15 cellular contexts compared by ENCODE assay signal in the genomic region with DNA sequence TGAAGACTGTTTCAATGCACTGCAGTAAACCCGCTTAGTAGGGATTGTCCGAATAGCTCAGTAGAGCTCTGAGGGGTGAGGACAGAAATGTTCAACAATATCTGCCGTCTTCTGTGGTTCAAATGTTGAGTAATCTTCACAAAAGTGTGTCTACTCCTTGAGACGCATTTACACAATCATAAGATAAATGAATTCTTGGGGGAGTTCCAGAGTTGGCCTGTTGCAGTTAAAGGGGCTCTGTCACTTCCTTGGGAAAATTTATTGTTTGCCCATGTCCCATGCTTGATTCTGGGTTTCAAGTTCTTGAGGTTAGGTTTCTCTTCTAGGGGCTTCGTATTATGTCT. TPM values are rescaled to one million over a fixed set of nuclear protein-coding genes. Genes with fewer than 3 reads are reported as not detected.
DNase-seq lines count a peak whose midpoint lies in the region; ATAC-seq and TF ChIP-seq lines count a peak whose summit lies in the region.
"Had no signal": no experiment of that assay in that cellular context is flagged by ENCODE, and none has a peak within 500 bp of the region (broad histone marks: within the 10 kb centered on the region; RNA-seq: fewer than 3 reads in every experiment).

No MANE protein-coding gene starts in this region.

- peak overlapping the region; percentile 83 for H3K27ac ChIP-seq in ectodermal cell (ENCODE audit: insufficient read depth, low read depth, low read length, poor library complexity, severe bottlenecking)
- H3K27ac ChIP-seq in left lung: no peak overlapping the region
- H3K27ac ChIP-seq in upper lobe of right lung: no peak overlapping the region
- H3K27ac ChIP-seq in PC-9: no peak overlapping the region
- no peak overlapping the region for H3K27ac ChIP-seq in ascending aorta
- H3K27ac ChIP-seq: gastrocnemius medialis had no signal

- WGBS in ectodermal cell, 2 experiments: 82 to 84% methylated on average over 4 to 5 of the region's 5 CpGs

- no TSS peak for BruUV-seq in PC-9 (replicated peaks; lab: Mats Ljungman, UMichigan)

- no peaks in the 10 kb centered on the region for H3K9me2 ChIP-seq in PC-9 (ENCODE audit: insufficient read depth)

- TF ChIP-seq CTCF in left lung (IDR thresholded peaks at IDR 0.05) (no peak), upper lobe of right lung (IDR thresholded peaks at IDR 0.05) (no peak), PC-9 (conservative IDR thresholded peaks at IDR 0.05) (no peak), ascending aorta (IDR thresholded peaks at IDR 0.05) (no peak)

- H3K4me1 ChIP-seq in ectodermal cell (ENCODE audit: control insufficient read depth, insufficient read depth, low read length) (peaks cover 43% of the 10 kb centered on the region), left lung (peaks cover 0 to 7% of the 10 kb centered on the region in 2 donors), upper lobe of right lung (no peaks in the 10 kb centered on the region), PC-9 (replicated peaks; ENCODE audit: insufficient read depth) (no peaks in the 10 kb centered on the region), ascending aorta (no peaks in the 10 kb centered on the region)
- H3K4me1 ChIP-seq: gastrocnemius medialis had no signal

- POLR2A ChIA-PET in PC-9 (lab: Charles Lee; ENCODE audit: unreplicated experiment): no interaction called here

- intact Hi-C loops in left lung (cut with DNase I) (no loop called here), upper lobe of right lung (cut with DNase I) (no loop called here), PC-9 (cut with micrococcal nuclease; ENCODE audit: unreplicated experiment) (no loop called here), ascending aorta (cut with DNase I) (no loop called here)

- H3F3A ChIP-seq in PC-9 (ENCODE audit: insufficient read depth, low read depth): no peaks in the 10 kb centered on the region

- H3K79me2 ChIP-seq in PC-9 (ENCODE audit: low read depth): no peaks in the 10 kb centered on the region

- H3K4me2 ChIP-seq in PC-9: no peak overlapping the region

- no peaks in the 10 kb centered on the region for H4K20me1 ChIP-seq in PC-9 (ENCODE audit: insufficient read depth)

- H3K36me3 ChIP-seq in ectodermal cell (ENCODE audit: control insufficient read depth, insufficient read depth, low read length) (no peaks in the 10 kb centered on the region), left lung (no peaks in the 10 kb centered on the region), upper lobe of right lung (no peaks in the 10 kb centered on the region), PC-9 (ENCODE audit: low read depth) (no peaks in the 10 kb centered on the region), ascending aorta (no peaks in the 10 kb centered on the region)
- H3K36me3 ChIP-seq: gastrocnemius medialis had no signal

- H3K27me3 ChIP-seq in ectodermal cell (ENCODE audit: control insufficient read depth, insufficient read depth, low read length, poor library complexity, severe bottlenecking): no peaks in the 10 kb centered on the region
- peaks cover 0 to 45% of the 10 kb centered on the region in 2 donors for H3K27me3 ChIP-seq in left lung
- no peaks in the 10 kb centered on the region for H3K27me3 ChIP-seq in upper lobe of right lung
- H3K27me3 ChIP-seq in PC-9 (ENCODE audit: insufficient read depth, low read depth): no peaks in the 10 kb centered on the region
- H3K27me3 ChIP-seq in ascending aorta: no peaks in the 10 kb centered on the region

- H3K9me3 ChIP-seq in ectodermal cell (ENCODE audit: control insufficient read depth, low read length) (no peaks in the 10 kb centered on the region), left lung (no peaks in the 10 kb centered on the region), upper lobe of right lung (no peaks in the 10 kb centered on the region), PC-9 (ENCODE audit: insufficient read depth, low read depth) (no peaks in the 10 kb centered on the region), ascending aorta (no peaks in the 10 kb centered on the region)
- H3K9me3 ChIP-seq: gastrocnemius medialis had no signal

- DNase-seq in NCI-H82 (lab: John Stamatoyannopoulos, UW) (peak; percentile 56), NCI-H82 treated with DMSO at 0.1 percent for 48 hours (lab: John Stamatoyannopoulos, UW; ENCODE audit: unreplicated experiment) (no peak), left lung (no peak), upper lobe of right lung (no peak), PC-9 (no peak), ascending aorta (ENCODE audit: low spot score in 2 of 2) (no peak)
- DNase-seq: activated CD8-positive, alpha-beta memory T cell treated with anti-CD3 and anti-CD28 coated beads for 24 hours; activated gamma-delta T cell treated with Interleukin-2 at 50 U/mL for 16 hours; CD4-positive, alpha-beta T cell; effector CD4-positive, alpha-beta T cell; SIG-M5 had no signal

- no peak overlapping the region for H2AFZ ChIP-seq in PC-9

- peak; percentile 48 for ATAC-seq in left lung
- ATAC-seq in upper lobe of right lung: peak; percentile 9
- no peak for ATAC-seq in HG03095 (IDR thresholded peaks at IDR 0.05; ENCODE audit: unreplicated experiment)

- H3K4me3 ChIP-seq in ectodermal cell (ENCODE audit: insufficient read depth, low read depth, low read length) (peak overlapping the region; percentile 31), left lung (no peak overlapping the region), upper lobe of right lung (no peak overlapping the region), PC-9 (no peak overlapping the region), ascending aorta (no peak overlapping the region)
- H3K4me3 ChIP-seq: GM12878 had no signal

- CTCF ChIA-PET in PC-9 (lab: Charles Lee): interaction anchor here (0.6 kb wide), 1 partner anchor 1158 kb away, joined by 12 read pairs; no protein-coding TSS in a partner anchor

RNA-seq across cellular contexts. Expression of a gene that starts 0.6 kb away (rescaled TPM):
- 3.9 TPM for polyA plus RNA-seq in ectodermal cell (2013, experiment 1 of 4)
- 2.3 TPM for polyA plus RNA-seq in ectodermal cell (2013, experiment 2 of 4)
- polyA plus RNA-seq in ectodermal cell (2013, experiment 3 of 4): 2.5 TPM
- 2.8 TPM for polyA plus RNA-seq in ectodermal cell (2013, experiment 4 of 4)
- total RNA-seq in left lung: under 1 TPM; 0.31 to 0.67 TPM
- total RNA-seq in upper lobe of right lung: 1.2 TPM
- not detected in 2 replicates for total RNA-seq in PC-9 (2021)
- total RNA-seq in ascending aorta: 8.2 TPM
- total RNA-seq: CD4-positive, alpha-beta T cell had no signal
